In genomic region chr4:185591679-185592141, GRCh38 we compare ENCODE assay signal across 1 cellular context.
TF ChIP-seq lines count a peak whose summit lies in the region.

No MANE protein-coding gene starts in this region.

TF ChIP-seq in HepG2, 621 proteins besides CTCF, POLR2A, EP300 and RAD21 (continued from another document and continues in another):
- TF ChIP-seq PLSCR1 (CRISPR knock-in tag; IDR thresholded peaks at IDR 0.05; ENCODE audit: borderline replicate concordance) (no peak), ZNF660 (CRISPR knock-in tag; IDR thresholded peaks at IDR 0.05; ENCODE audit: borderline replicate concordance, low read depth) (no peak), HNRNPK (IDR thresholded peaks at IDR 0.05; ENCODE audit: low read depth, low read length, poor library complexity, severe bottlenecking) (no peak), NFE2 (CRISPR knock-in tag; IDR thresholded peaks at IDR 0.05) (no peak), IRF2 (CRISPR knock-in tag; IDR thresholded peaks at IDR 0.05) (no peak), CREM (IDR thresholded peaks at IDR 0.05) (0 out of 2 replicates have a peak, but pooled peaks have one; percentile 11), CREM (CRISPR knock-in tag; IDR thresholded peaks at IDR 0.05) (no peak), DZIP1 (CRISPR knock-in tag; IDR thresholded peaks at IDR 0.05) (no peak), ZBTB4 (CRISPR knock-in tag; IDR thresholded peaks at IDR 0.05; ENCODE audit: borderline replicate concordance) (no peak), RFX1 (IDR thresholded peaks at IDR 0.05) (no peak), ZNF446 (CRISPR knock-in tag; IDR thresholded peaks at IDR 0.05) (no peak), ZNF251 (CRISPR knock-in tag; IDR thresholded peaks at IDR 0.05) (no peak), ZNF225 (CRISPR knock-in tag; IDR thresholded peaks at IDR 0.05) (no peak), BCL6 (CRISPR knock-in tag; IDR thresholded peaks at IDR 0.05) (peak; percentile 77), ZNF281 (CRISPR knock-in tag; IDR thresholded peaks at IDR 0.05; ENCODE audit: borderline replicate concordance) (no peak), JUND (CRISPR knock-in tag; IDR thresholded peaks at IDR 0.05) (no peak), ZZZ3 (CRISPR knock-in tag; IDR thresholded peaks at IDR 0.05; ENCODE audit: borderline replicate concordance) (no peak), ZKSCAN1 (IDR thresholded peaks at IDR 0.05; ENCODE audit: low read length) (no peak), FOXJ3 (CRISPR knock-in tag; IDR thresholded peaks at IDR 0.05; ENCODE audit: borderline replicate concordance) (no peak), RXRA (CRISPR knock-in tag; IDR thresholded peaks at IDR 0.05) (no peak), ZNF333 (CRISPR knock-in tag; IDR thresholded peaks at IDR 0.05; ENCODE audit: borderline replicate concordance) (no peak), ZNF572 (CRISPR knock-in tag; IDR thresholded peaks at IDR 0.05) (no peak), ZNF280D (CRISPR knock-in tag; IDR thresholded peaks at IDR 0.05) (no peak), ZNF788 (CRISPR knock-in tag; IDR thresholded peaks at IDR 0.05; ENCODE audit: borderline replicate concordance) (no peak), ATF4 (CRISPR knock-in tag; IDR thresholded peaks at IDR 0.05) (peak in 1 of 2 experiments; percentile 92; a peak in 2 of 4 replicates), PRMT3 (CRISPR knock-in tag; IDR thresholded peaks at IDR 0.05; ENCODE audit: borderline replicate concordance, low read depth) (no peak), TFE3 (CRISPR knock-in tag; IDR thresholded peaks at IDR 0.05) (no peak), SETDB1 (CRISPR knock-in tag; IDR thresholded peaks at IDR 0.05; ENCODE audit: borderline replicate concordance) (no peak), NR2C2 (CRISPR knock-in tag; IDR thresholded peaks at IDR 0.05; ENCODE audit: borderline replicate concordance) (no peak), HDAC2 (CRISPR knock-in tag; IDR thresholded peaks at IDR 0.05) (peak; percentile 51; the same call in 1 of the 2 replicates), RARA (CRISPR knock-in tag; IDR thresholded peaks at IDR 0.05) (no peak), KDM6A (CRISPR knock-in tag; IDR thresholded peaks at IDR 0.05; ENCODE audit: low read depth) (no peak), IRF9 (CRISPR knock-in tag; IDR thresholded peaks at IDR 0.05; ENCODE audit: borderline replicate concordance) (no peak), HOMEZ (CRISPR knock-in tag; IDR thresholded peaks at IDR 0.05; ENCODE audit: low read depth) (0 out of 2 replicates have a peak, but pooled peaks have one; percentile 33), TEAD3 (CRISPR knock-in tag; optimal IDR thresholded peaks at IDR 0.05; ENCODE audit: borderline replicate concordance) (peak; percentile 64), BRF2 (CRISPR knock-in tag; IDR thresholded peaks at IDR 0.05) (no peak), SP140L (CRISPR knock-in tag; IDR thresholded peaks at IDR 0.05; ENCODE audit: borderline replicate concordance) (no peak), TEF (CRISPR knock-in tag; IDR thresholded peaks at IDR 0.05) (0 out of 2 replicates have a peak, but pooled peaks have one; percentile 19), ZBTB3 (CRISPR knock-in tag; IDR thresholded peaks at IDR 0.05; ENCODE audit: borderline replicate concordance, low read depth) (no peak), ZNF562 (CRISPR knock-in tag; IDR thresholded peaks at IDR 0.05; ENCODE audit: borderline replicate concordance) (no peak), ASH2L (IDR thresholded peaks at IDR 0.05; ENCODE audit: insufficient read length, low read depth, low read length) (peak; percentile 24), NAIF1 (CRISPR knock-in tag; IDR thresholded peaks at IDR 0.05; ENCODE audit: borderline replicate concordance) (no peak), KLF13 (CRISPR knock-in tag; IDR thresholded peaks at IDR 0.05) (no peak)
